Comparison of ENCODE assay signal across 8 cellular contexts in the genomic region with DNA sequence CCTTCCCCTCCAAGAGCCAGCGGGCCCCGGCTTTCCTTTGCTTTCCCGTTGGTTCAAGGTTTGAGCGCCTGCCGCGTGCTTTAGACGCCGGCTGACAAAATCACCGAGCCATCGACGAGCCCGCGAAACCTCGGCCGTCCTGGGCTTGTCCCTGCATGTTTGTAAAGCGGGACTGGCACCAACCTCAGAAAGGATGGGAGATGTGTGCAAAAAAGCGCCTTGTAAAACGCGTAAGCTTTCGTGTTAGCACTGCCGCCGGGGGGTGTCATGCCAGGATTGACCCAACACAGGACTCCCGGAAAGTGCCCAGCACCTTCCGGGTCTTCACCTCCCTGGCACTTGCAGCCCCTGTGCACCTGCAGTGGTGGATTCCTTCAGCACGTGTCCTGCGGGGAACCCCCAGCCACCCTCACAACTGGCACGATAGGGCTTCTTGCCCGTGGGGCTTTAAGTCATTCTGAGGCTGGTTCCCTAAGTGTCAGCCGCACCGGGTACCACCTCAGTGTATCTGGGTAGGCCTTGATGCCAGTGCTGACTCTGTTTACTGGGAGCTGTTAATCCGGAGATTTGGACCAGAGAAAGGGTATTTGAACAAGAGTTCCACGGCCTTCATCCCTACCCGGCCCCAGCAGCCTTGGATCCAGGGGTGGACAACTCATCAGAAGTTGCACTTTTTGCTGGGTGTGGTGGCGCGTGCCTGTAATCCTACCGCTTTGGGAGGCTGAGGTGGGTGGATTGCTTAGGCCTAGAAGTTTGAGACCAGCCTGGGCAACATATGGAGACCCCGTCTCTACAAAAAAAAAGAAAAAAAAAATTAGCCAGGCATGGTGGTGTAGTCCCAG. TPM values are rescaled to one million over a fixed set of nuclear protein-coding genes. Genes with fewer than 3 reads are reported as not detected.
DNase-seq lines count a peak whose midpoint lies in the region; ATAC-seq and TF ChIP-seq lines count a peak whose summit lies in the region.

No MANE protein-coding gene starts in this region.

- intact Hi-C loops in ovary (cut with DNase I), result loop anchor here in 2 of 4 donors (5.0 to 10.0 kb wide), 2 partner anchors 98 to 245 kb away; partner anchors contain the start of gene CHMP6 (in 1 of the 2)

- TF ChIP-seq EP300 in ovary (IDR thresholded peaks at IDR 0.05), result no peak

- H3K36me3 ChIP-seq in ovary, result no peaks in the 10 kb centered on the region

- ATAC-seq in HG02970 (IDR thresholded peaks at IDR 0.05; ENCODE audit: low FRiP score, unreplicated experiment), result no peak
- no peak for ATAC-seq in GM19328 (IDR thresholded peaks at IDR 0.05; ENCODE audit: unreplicated experiment)

- peaks cover 5% of the 10 kb centered on the region for H3K4me1 ChIP-seq in ovary (ENCODE audit: insufficient read depth)

- WGBS in ovary, 3 donors, result 13 to 14% (median 14%) methylated on average over 37 of the region's 37 CpGs

- no peaks in the 10 kb centered on the region for H3K9me3 ChIP-seq in ovary

- no peak for TF ChIP-seq CTCF in C4-2B (conservative IDR thresholded peaks at IDR 0.05)
- no peak for TF ChIP-seq CTCF in HL-60 (IDR thresholded peaks at IDR 0.05; ENCODE audit: insufficient read depth, low read length)
- TF ChIP-seq CTCF in ovary (IDR thresholded peaks at IDR 0.05), result no peak

- H3K27me3 ChIP-seq in HL-60 (ENCODE audit: insufficient read depth, poor library complexity, severe bottlenecking) (no peaks in the 10 kb centered on the region), ovary (no peaks in the 10 kb centered on the region)

- TF ChIP-seq POLR2A in erythroblast (IDR thresholded peaks at IDR 0.05; ENCODE audit: low read length) (no peak), ovary (IDR thresholded peaks at IDR 0.05) (no peak)

- H3K27ac ChIP-seq in C4-2B (peak overlapping the region; percentile 97), HL-60 (replicated peaks) (peak overlapping the region; percentile 86), ovary (peak overlapping the region in 1 of 2 donors; percentile 82)

- H3K4me3 ChIP-seq in HL-60 (replicated peaks; ENCODE audit: insufficient read depth, low read length), result peak overlapping the region; percentile 89
- H3K4me3 ChIP-seq in ovary, result peak overlapping the region; percentile 99

- peak; percentile 40 to 58 for DNase-seq in HL-60 (ENCODE audit: low read depth in 1 of 2, low spot score in 1 of 2)
- DNase-seq in activated CD4-positive, alpha-beta T cell treated with anti-CD3 and anti-CD28 coated beads, Interleukin-2, amount 50 U/mL, for 4 hours, result peak; percentile 43 to 45
- peak; percentile 60 to 61 for DNase-seq in erythroblast (lab: John Stamatoyannopoulos, UW)
- no peak for DNase-seq in ovary
- no peak for DNase-seq in NCI-H187 treated with DMSO at 0.1 percent for 48 hours (lab: John Stamatoyannopoulos, UW)

RNA-seq across cellular contexts. Expression of gene NDUFAF8, which starts 0.8 kb away (rescaled TPM):
- total RNA-seq in ovary, result 10 to 100 TPM; 26.6 to 66.3 (median 33.9) TPM
- 10 to 100 TPM; 14.6 to 53.4 TPM for polyA plus RNA-seq in ovary

RNA-seq across cellular contexts. Expression of gene TEPSIN, which starts 1.1 kb away (rescaled TPM):
- total RNA-seq in ovary, result 10 to 100 TPM; 15.8 to 30.2 (median 25.3) TPM
- 10 to 100 TPM in 1 of 2 donors, 1 to 10 TPM in 1; 2.5 to 21.8 TPM for polyA plus RNA-seq in ovary

RNA-seq across cellular contexts. Expression of gene CEP131, which starts 17.2 kb away (rescaled TPM):
- total RNA-seq in ovary, result 10 to 100 TPM in 3 of 7 donors, 1 to 10 TPM in 4; 5.5 to 10.7 (median 8.8) TPM
- polyA plus RNA-seq in ovary, result 1 to 10 TPM in 1 of 2 donors, under 1 TPM in 1; 0.22 to 9.9 TPM

RNA-seq across cellular contexts. Expression of gene SLC38A10, which starts 55.2 kb away (rescaled TPM):
- total RNA-seq in ovary, result 10 to 100 TPM; 46.6 to 75.7 (median 68.8) TPM
- polyA plus RNA-seq in ovary, result 10 to 100 TPM; 11.5 to 57.7 TPM

Comparison
In these comparisons a context has a peak if more than half of its experiments do, and no peak if none do; other contexts are left out.
1. DNase-seq: peak in HL-60 (2 of 2), activated CD4-positive, alpha-beta T cell treated with anti-CD3 and anti-CD28 coated beads, Interleukin-2, amount 50 U/mL, for 4 hours (2 of 2) and erythroblast (2 of 2); none in ovary (0 of 5) and NCI-H187 treated with DMSO at 0.1 percent for 48 hours (single experiment).